19 cellular contexts compared by ENCODE assay signal in the genomic region with DNA sequence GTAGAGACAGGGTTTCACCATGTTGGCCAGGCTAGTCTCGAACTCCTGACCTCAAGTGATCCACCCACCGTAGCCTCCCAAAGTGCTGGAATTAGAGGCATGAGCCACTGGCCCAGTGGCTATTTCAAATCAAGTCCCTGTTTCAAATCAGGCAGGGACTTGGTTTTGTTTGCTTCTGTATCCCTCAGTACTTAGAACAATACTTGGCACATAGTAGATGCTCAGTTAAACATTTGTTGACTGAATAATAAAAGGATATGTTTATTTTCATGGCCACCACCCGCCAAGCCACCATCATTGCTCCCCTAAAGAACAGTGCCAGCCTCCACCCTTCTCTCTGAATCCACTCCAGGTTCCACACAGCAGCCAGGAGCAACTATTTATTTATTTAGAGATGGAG. TPM values are rescaled to one million over a fixed set of nuclear protein-coding genes. Genes with fewer than 3 reads are reported as not detected.
DNase-seq lines count a peak whose midpoint lies in the region; ATAC-seq, FAIRE-seq and TF ChIP-seq lines count a peak whose summit lies in the region.
"Had no signal": no experiment of that assay in that cellular context is flagged by ENCODE, and none has a peak within 500 bp of the region (broad histone marks: within the 10 kb centered on the region; RNA-seq: fewer than 3 reads in every experiment).

No MANE protein-coding gene starts in this region.

- peaks cover 36% of the 10 kb centered on the region for H3K79me2 ChIP-seq in K562 (ENCODE audit: control insufficient read depth, insufficient read depth, low read length)

- peaks cover 5% of the 10 kb centered on the region for H3K36me3 Mint-ChIP-seq in progenitor cell of endocrine pancreas (ENCODE audit: insufficient read depth)

- H3K9me3 ChIP-seq in left ventricle myocardium inferior (replicated peaks) (peaks cover 4% of the 10 kb centered on the region), MG63 (0 out of 2 replicates have a peak, but pooled peaks cover 5% of the 10 kb centered on the region), K562 (replicated peaks; ENCODE audit: control insufficient read depth, insufficient read depth, low read depth, low read length) (no peaks in the 10 kb centered on the region)
- H3K9me3 ChIP-seq: HAP-1 had no signal

- peaks cover 26% of the 10 kb centered on the region; the same call in 1 of the 2 replicates for H4K20me1 ChIP-seq in K562 (replicated peaks; ENCODE audit: control insufficient read depth, insufficient read depth, low read length)

- no peak for TF ChIP-seq POLR2A in K562 (conservative IDR thresholded peaks at IDR 0.05)

- TF ChIP-seq CTCF in left ventricle myocardium inferior (IDR thresholded peaks at IDR 0.05; ENCODE audit: borderline replicate concordance) (no peak), K562 (IDR thresholded peaks at IDR 0.05 in 2 of 3, conservative IDR thresholded peaks at IDR 0.05 in 1 of 3; ENCODE audit: insufficient read depth in 2 of 3, low read depth in 1 of 3, low read length in 3 of 3) (no peak), progenitor cell of endocrine pancreas (IDR thresholded peaks at IDR 0.05; ENCODE audit: unreplicated experiment) (no peak)

- TF ChIP-seq EP300 in K562 (IDR thresholded peaks at IDR 0.05; ENCODE audit: low read length) = no peak

- in situ Hi-C loops in K562 (cut with MboI) = no loop called here

- no peak overlapping the region for H3K4me3 ChIP-seq in left ventricle myocardium inferior
- H3K4me3 ChIP-seq in MG63 = no peak overlapping the region
- H3K4me3 ChIP-seq in K562 = no peak overlapping the region
- H3K4me3 ChIP-seq: HAP-1 had no signal

- no peak for TF ChIP-seq RAD21 in K562 (CRISPR knock-in tag; conservative IDR thresholded peaks at IDR 0.05 in 1 of 2, IDR thresholded peaks at IDR 0.05 in 1 of 2)

- no peak overlapping the region for H3K9ac ChIP-seq in K562 (ENCODE audit: insufficient read depth in 1 of 2, low read depth in 2 of 2, low read length in 2 of 2)

- peak overlapping the region; percentile 20 for H3K27ac Mint-ChIP-seq in progenitor cell of endocrine pancreas
- H3K27ac Mint-ChIP-seq: CD4-positive, alpha-beta memory T cell had no signal

- no peak overlapping the region for H3K4me3 Mint-ChIP-seq in progenitor cell of endocrine pancreas (ENCODE audit: low read depth)
- H3K4me3 Mint-ChIP-seq: CD4-positive, alpha-beta memory T cell had no signal

- H3K4me1 ChIP-seq in left ventricle myocardium inferior (peaks cover 49% of the 10 kb centered on the region), K562 (replicated peaks in 1 of 2; ENCODE audit: control insufficient read depth in 2 of 2, insufficient read depth in 2 of 2, low read length in 2 of 2) (peaks cover 17 to 22% of the 10 kb centered on the region in 2 experiments)

- WGBS in K562 (ENCODE audit: insufficient coverage, low coverage, missing lambda C conversion rate) = 61% methylated on average over 3 of the region's 3 CpGs

- no peak overlapping the region for H3K4me2 ChIP-seq in K562 (ENCODE audit: insufficient read depth, low read length)

- no TSS peak for BruUV-seq in K562 (replicated peaks; lab: Mats Ljungman, UMichigan)

- H3K36me3 ChIP-seq in left ventricle myocardium inferior (peaks cover 28% of the 10 kb centered on the region), MG63 (peaks cover 34% of the 10 kb centered on the region), K562 (ENCODE audit: control insufficient read depth, insufficient read depth, low read length) (peaks cover 35% of the 10 kb centered on the region)

- CTCF ChIA-PET in K562 (lab: Yijun Ruan, JAX; ENCODE audit: low intra/inter-chr PET ratio) = interaction anchor here (0.6 kb wide), 1 partner anchor 26 kb away, joined by 5 read pairs; no protein-coding TSS in a partner anchor

- no peak for DNase-seq in left ventricle myocardium inferior
- no peak for DNase-seq in cardiac septum (ENCODE audit: low spot score)
- peak; percentile 56 for DNase-seq in MG63
- no peak for DNase-seq in K562 (ENCODE audit: extremely low read depth in 1 of 4, low spot score in 3 of 4)
- no peak for DNase-seq in progenitor cell of endocrine pancreas (ENCODE audit: low spot score, unreplicated experiment)
- DNase-seq in NCI-H1048 (lab: John Stamatoyannopoulos, UW) = no peak
- no peak for DNase-seq in iPS-NIHi7 (ENCODE audit: extremely low spot score)
- DNase-seq: C1 segment of cervical spinal cord; Calu3; CD4-positive, alpha-beta memory T cell; COR-L47; DMS79 treated with DMSO at 0.1 percent for 48 hours; GF-D8; GOT3 had no signal

- no peak for FAIRE-seq in K562 (lab: Jason Lieb, UNC)
- FAIRE-seq: GM12891, GM18507, H54 had no signal

- H3K27me3 ChIP-seq in left ventricle myocardium inferior (ENCODE audit: low read depth) = no peaks in the 10 kb centered on the region
- no peaks in the 10 kb centered on the region for H3K27me3 ChIP-seq in MG63
- H3K27me3 ChIP-seq in K562 (ENCODE audit: control insufficient read depth in 2 of 2, insufficient read depth in 2 of 2, low read length in 2 of 2) = no peaks in the 10 kb centered on the region

- H3K27ac ChIP-seq in left ventricle myocardium inferior (replicated peaks) (peak overlapping the region; percentile 50), K562 (ENCODE audit: extremely low read depth, low read depth, low read length) (no peak overlapping the region)

- POLR2A ChIA-PET in K562 (lab: Yijun Ruan, JAX) = interaction anchor here (0.6 to 0.9 kb wide), 3 partner anchors 19 to 209 kb away, joined by 3 read pairs; no protein-coding TSS in a partner anchor

- peaks cover 24% of the 10 kb centered on the region for H3K27me3 Mint-ChIP-seq in progenitor cell of endocrine pancreas
- H3K27me3 Mint-ChIP-seq: CD4-positive, alpha-beta memory T cell had no signal

- ATAC-seq in K562 = no peak

- H3K9me1 ChIP-seq in K562 (ENCODE audit: control insufficient read depth, insufficient read depth, low read length) = no peaks in the 10 kb centered on the region

- peaks cover 12% of the 10 kb centered on the region for H3K4me1 Mint-ChIP-seq in progenitor cell of endocrine pancreas (ENCODE audit: low read depth)

- no peak overlapping the region for H2AFZ ChIP-seq in K562 (ENCODE audit: low read depth, low read length)

- peaks cover 4% of the 10 kb centered on the region for H3K9me3 Mint-ChIP-seq in progenitor cell of endocrine pancreas (ENCODE audit: low read depth)
- H3K9me3 Mint-ChIP-seq: CD4-positive, alpha-beta memory T cell had no signal

- intact Hi-C loops in left ventricle myocardium inferior (cut with micrococcal nuclease) = no loop called here
- intact Hi-C loops in cardiac septum (cut with DNase I) = no loop called here
- intact Hi-C loops in K562 (cut with micrococcal nuclease) = loop anchor here (10.0 kb wide), 1 partner anchor 61 kb away; no protein-coding TSS in a partner anchor

RNA-seq across cellular contexts. Expression of a gene that starts 4.2 kb away (rescaled TPM):
- 967 TPM for total RNA-seq in left ventricle myocardium inferior
- total RNA-seq in cardiac septum = 669 TPM
- 1,599 and 3,607 TPM in 2 replicates for total RNA-seq in MG63 (2014; rRNA removed; shearing (Covaris generic); ENCODE audit: low replicate concordance)
- 88.1 and 153 TPM in 2 replicates for total RNA-seq in K562 (2011; cell fraction: chromatin; rRNA removed; ENCODE audit: low replicate concordance)
- 167 TPM in 2 replicates for total RNA-seq in K562 (2011; cell fraction: nucleolus; rRNA removed)
- total RNA-seq in K562 (2011; cell fraction: nucleoplasm; rRNA removed) = 206 and 397 TPM in 2 replicates
- 1,864 and 2,438 TPM in 2 replicates for total RNA-seq in K562 (2014; rRNA removed)
- total RNA-seq in K562 (2014; rRNA removed; fragmentation: Illumina TruSeq; extraction: Trizol) = 130 and 165 TPM in 2 replicates
- total RNA-seq in K562 (2015; rRNA removed; fragmentation: Illumina TruSeq; extraction: Trizol) = 471 and 527 TPM in 2 replicates
- 2,747 and 3,081 TPM in 2 replicates for total RNA-seq in K562 (2021)
- 662 and 1,013 TPM in 2 replicates for polyA plus RNA-seq in K562 (2011; rRNA removed)
- polyA plus RNA-seq in K562 (2011; cell fraction: cytosol; rRNA removed) = 1,028 and 1,084 TPM in 2 replicates
- polyA plus RNA-seq in K562 (2011; cell fraction: nucleus; rRNA removed) = 641 and 754 TPM in 2 replicates
- polyA plus RNA-seq in K562 (2012) = 3,105 and 3,833 TPM in 2 replicates
- polyA plus RNA-seq in K562 (2014; fragmentation: Illumina TruSeq; extraction: Trizol) = 866 and 1,057 TPM in 2 replicates
- 1,000 to 10,000 TPM; 2,724 to 2,827 TPM for polyA plus RNA-seq in K562 (2014; fragmentation: Nextera tagmentation; extraction: Ambion mirVana)
- 1,303 and 1,847 TPM in 2 replicates for polyA plus RNA-seq in K562 (2014; rRNA removed)
- polyA minus RNA-seq in K562 (2011; rRNA and poly(A)+ RNA removed) = 177 and 211 TPM in 2 replicates
- polyA minus RNA-seq in K562 (2011; cell fraction: cytosol; rRNA and poly(A)+ RNA removed) = 416 and 590 TPM in 2 replicates
- 61.5 and 90.0 TPM in 2 replicates for polyA minus RNA-seq in K562 (2011; cell fraction: nucleus; rRNA and poly(A)+ RNA removed)
- total RNA-seq in progenitor cell of endocrine pancreas = 1,546 and 1,552 TPM in 2 replicates

RNA-seq across cellular contexts. Expression of a gene that starts 4.3 kb away (rescaled TPM):
- 134 TPM for total RNA-seq in left ventricle myocardium inferior
- 94.0 TPM for total RNA-seq in cardiac septum
- total RNA-seq in MG63 (2014; rRNA removed; shearing (Covaris generic); ENCODE audit: low replicate concordance) = 10.3 and 40.1 TPM in 2 replicates
- total RNA-seq in K562 (2011; cell fraction: chromatin; rRNA removed; ENCODE audit: low replicate concordance) = 14.3 and 43.7 TPM in 2 replicates
- total RNA-seq in K562 (2011; cell fraction: nucleolus; rRNA removed) = 43.4 and 46.7 TPM in 2 replicates
- total RNA-seq in K562 (2011; cell fraction: nucleoplasm; rRNA removed) = 37.7 and 37.8 TPM in 2 replicates
- 114 and 148 TPM in 2 replicates for total RNA-seq in K562 (2014; rRNA removed)
- 49.8 and 70.8 TPM in 2 replicates for total RNA-seq in K562 (2014; rRNA removed; fragmentation: Illumina TruSeq; extraction: Trizol)
- total RNA-seq in K562 (2015; rRNA removed; fragmentation: Illumina TruSeq; extraction: Trizol) = 134 and 142 TPM in 2 replicates
- 101 and 105 TPM in 2 replicates for total RNA-seq in K562 (2021)
- polyA plus RNA-seq in K562 (2011; rRNA removed) = 79.6 and 135 TPM in 2 replicates
- polyA plus RNA-seq in K562 (2011; cell fraction: cytosol; rRNA removed) = 201 and 321 TPM in 2 replicates
- 93.7 and 110 TPM in 2 replicates for polyA plus RNA-seq in K562 (2011; cell fraction: nucleus; rRNA removed)
- polyA plus RNA-seq in K562 (2012) = 150 and 163 TPM in 2 replicates
- 212 and 228 TPM in 2 replicates for polyA plus RNA-seq in K562 (2014; fragmentation: Illumina TruSeq; extraction: Trizol)
- polyA plus RNA-seq in K562 (2014; fragmentation: Nextera tagmentation; extraction: Ambion mirVana) = 100 to 1,000 TPM; 312 to 348 TPM
- 152 and 187 TPM in 2 replicates for polyA plus RNA-seq in K562 (2014; rRNA removed)
- 23.9 and 35.3 TPM in 2 replicates for polyA minus RNA-seq in K562 (2011; rRNA and poly(A)+ RNA removed)
- 67.7 and 108 TPM in 2 replicates for polyA minus RNA-seq in K562 (2011; cell fraction: cytosol; rRNA and poly(A)+ RNA removed)
- polyA minus RNA-seq in K562 (2011; cell fraction: nucleus; rRNA and poly(A)+ RNA removed) = 13.7 and 28.9 TPM in 2 replicates
- total RNA-seq in progenitor cell of endocrine pancreas = 46.3 and 55.3 TPM in 2 replicates

RNA-seq across cellular contexts. Expression of a gene that starts 17.3 kb away (rescaled TPM):
- 31.8 TPM for total RNA-seq in left ventricle myocardium inferior
- total RNA-seq in cardiac septum = 15.8 TPM
- total RNA-seq in MG63 (2014; rRNA removed; shearing (Covaris generic); ENCODE audit: low replicate concordance) = 99.8 and 129 TPM in 2 replicates
- total RNA-seq in K562 (2011; cell fraction: chromatin; rRNA removed; ENCODE audit: low replicate concordance) = 13.8 and 50.6 TPM in 2 replicates
- total RNA-seq in K562 (2011; cell fraction: nucleolus; rRNA removed) = 113 and 115 TPM in 2 replicates
- total RNA-seq in K562 (2011; cell fraction: nucleoplasm; rRNA removed) = 51.0 and 58.3 TPM in 2 replicates
- total RNA-seq in K562 (2014; rRNA removed) = 71.4 and 100 TPM in 2 replicates
- total RNA-seq in K562 (2014; rRNA removed; fragmentation: Illumina TruSeq; extraction: Trizol) = 7.9 and 13.3 TPM in 2 replicates
- 42.3 and 45.6 TPM in 2 replicates for total RNA-seq in K562 (2015; rRNA removed; fragmentation: Illumina TruSeq; extraction: Trizol)
- 94.5 and 97.0 TPM in 2 replicates for total RNA-seq in K562 (2021)
- 34.4 and 42.4 TPM in 2 replicates for polyA plus RNA-seq in K562 (2011; rRNA removed)
- polyA plus RNA-seq in K562 (2011; cell fraction: cytosol; rRNA removed) = 79.7 and 224 TPM in 2 replicates
- polyA plus RNA-seq in K562 (2011; cell fraction: nucleus; rRNA removed) = 32.2 and 55.2 TPM in 2 replicates
- polyA plus RNA-seq in K562 (2012) = 63.8 and 67.0 TPM in 2 replicates
- polyA plus RNA-seq in K562 (2014; fragmentation: Illumina TruSeq; extraction: Trizol) = 29.4 and 47.0 TPM in 2 replicates
- 1 to 10 TPM in 1 of 2 experiments, under 1 TPM in 1; 0.45 to 2.5 TPM for polyA plus RNA-seq in K562 (2014; fragmentation: Nextera tagmentation; extraction: Ambion mirVana)
- 75.0 and 81.0 TPM in 2 replicates for polyA plus RNA-seq in K562 (2014; rRNA removed)
- polyA minus RNA-seq in K562 (2011; rRNA and poly(A)+ RNA removed) = 4.9 and 8.8 TPM in 2 replicates
- 23.0 and 32.5 TPM in 2 replicates for polyA minus RNA-seq in K562 (2011; cell fraction: cytosol; rRNA and poly(A)+ RNA removed)
- 8.1 and 8.7 TPM in 2 replicates for polyA minus RNA-seq in K562 (2011; cell fraction: nucleus; rRNA and poly(A)+ RNA removed)
- total RNA-seq in progenitor cell of endocrine pancreas = 59.7 and 63.1 TPM in 2 replicates

RNA-seq across cellular contexts. Expression of a gene that starts 17.6 kb away (rescaled TPM):
- total RNA-seq in left ventricle myocardium inferior (19.9 TPM), cardiac septum (13.1 TPM), K562 (2014; rRNA removed) (not detected in 2 replicates), K562 (2014; rRNA removed; fragmentation: Illumina TruSeq; extraction: Trizol) (not detected in 2 replicates), K562 (2015; rRNA removed; fragmentation: Illumina TruSeq; extraction: Trizol) (not detected in 2 replicates), K562 (2021) (0.22 and 0.40 TPM in 2 replicates), progenitor cell of endocrine pancreas (0.36 and 0.91 TPM in 2 replicates)
- 0.20 TPM in 1 of 2 replicates, not detected in the other for total RNA-seq in MG63 (2014; rRNA removed; shearing (Covaris generic); ENCODE audit: low replicate concordance)
- total RNA-seq in K562 (2011; cell fraction: chromatin; rRNA removed; ENCODE audit: low replicate concordance) = 0.44 and 1.0 TPM in 2 replicates
- total RNA-seq in K562 (2011; cell fraction: nucleolus; rRNA removed) = 0.53 and 0.83 TPM in 2 replicates
- total RNA-seq in K562 (2011; cell fraction: nucleoplasm; rRNA removed) = 0.76 and 0.95 TPM in 2 replicates
- polyA plus RNA-seq in K562 (2011; rRNA removed) (0.08 TPM in 2 replicates), K562 (2014; fragmentation: Illumina TruSeq; extraction: Trizol) (0.06 TPM in 1 of 2 replicates, not detected in the other), K562 (2014; fragmentation: Nextera tagmentation; extraction: Ambion mirVana) (under 1 TPM in 1 of 2 experiments, not detected in 1; 0.03 TPM), K562 (2014; rRNA removed) (not detected in 2 replicates)
- polyA plus RNA-seq in K562 (2011; cell fraction: cytosol; rRNA removed) = 0.10 and 0.27 TPM in 2 replicates
- 0.41 and 0.82 TPM in 2 replicates for polyA plus RNA-seq in K562 (2011; cell fraction: nucleus; rRNA removed)
- 0.14 and 0.18 TPM in 2 replicates for polyA plus RNA-seq in K562 (2012)
- not detected in 2 replicates for polyA minus RNA-seq in K562 (2011; rRNA and poly(A)+ RNA removed)
- polyA minus RNA-seq in K562 (2011; cell fraction: cytosol; rRNA and poly(A)+ RNA removed) = not detected in 2 replicates
- 0.11 and 0.54 TPM in 2 replicates for polyA minus RNA-seq in K562 (2011; cell fraction: nucleus; rRNA and poly(A)+ RNA removed)
- total RNA-seq: Calu3 had no signal

RNA-seq across cellular contexts. Expression of a gene that starts 38.5 kb away (rescaled TPM):
- total RNA-seq in left ventricle myocardium inferior (8.4 TPM), cardiac septum (4.1 TPM), K562 (2014; rRNA removed) (0.05 and 0.33 TPM in 2 replicates), K562 (2014; rRNA removed; fragmentation: Illumina TruSeq; extraction: Trizol) (not detected in 2 replicates), K562 (2015; rRNA removed; fragmentation: Illumina TruSeq; extraction: Trizol) (0.08 and 0.22 TPM in 2 replicates), K562 (2021) (0.20 and 0.24 TPM in 2 replicates), progenitor cell of endocrine pancreas (0.77 and 1.1 TPM in 2 replicates)
- 46.7 and 64.6 TPM in 2 replicates for total RNA-seq in MG63 (2014; rRNA removed; shearing (Covaris generic); ENCODE audit: low replicate concordance)
- total RNA-seq in K562 (2011; cell fraction: chromatin; rRNA removed; ENCODE audit: low replicate concordance) = 0.35 and 2.5 TPM in 2 replicates
- total RNA-seq in K562 (2011; cell fraction: nucleolus; rRNA removed) = 1.8 and 4.8 TPM in 2 replicates
- 1.4 and 1.8 TPM in 2 replicates for total RNA-seq in K562 (2011; cell fraction: nucleoplasm; rRNA removed)
- polyA plus RNA-seq in K562 (2011; rRNA removed) (0.64 and 0.77 TPM in 2 replicates), K562 (2014; fragmentation: Illumina TruSeq; extraction: Trizol) (0.32 TPM in 1 of 2 replicates, not detected in the other), K562 (2014; fragmentation: Nextera tagmentation; extraction: Ambion mirVana) (not detected), K562 (2014; rRNA removed) (0.15 and 0.85 TPM in 2 replicates)
- polyA plus RNA-seq in K562 (2011; cell fraction: cytosol; rRNA removed) = 0.46 and 3.3 TPM in 2 replicates
- 0.94 and 4.1 TPM in 2 replicates for polyA plus RNA-seq in K562 (2011; cell fraction: nucleus; rRNA removed)
- 0.61 and 0.65 TPM in 2 replicates for polyA plus RNA-seq in K562 (2012)
- polyA minus RNA-seq in K562 (2011; rRNA and poly(A)+ RNA removed) = 0.46 TPM in 1 of 2 replicates, not detected in the other
- polyA minus RNA-seq in K562 (2011; cell fraction: cytosol; rRNA and poly(A)+ RNA removed) = 2.3 TPM in 1 of 2 replicates, not detected in the other
- 0.78 and 1.8 TPM in 2 replicates for polyA minus RNA-seq in K562 (2011; cell fraction: nucleus; rRNA and poly(A)+ RNA removed)
- total RNA-seq: A172; CD4-positive, alpha-beta memory T cell had no signal
- polyA plus RNA-seq: CD4-positive, alpha-beta memory T cell had no signal
